In genomic region chr16:69393898-69394849, GRCh38 we compare ENCODE assay signal across 1 cellular context.
TF ChIP-seq lines count a peak whose summit lies in the region.

No MANE protein-coding gene starts in this region.

TF ChIP-seq in HepG2, 621 proteins besides CTCF, POLR2A, EP300 and RAD21:
- TF ChIP-seq ZNF883 (CRISPR knock-in tag; IDR thresholded peaks at IDR 0.05; ENCODE audit: not compliant biosample characterization) (no peak), ZNF75D (CRISPR knock-in tag; IDR thresholded peaks at IDR 0.05; ENCODE audit: borderline replicate concordance) (no peak), NR0B2 (CRISPR knock-in tag; IDR thresholded peaks at IDR 0.05) (no peak), RAD51 (IDR thresholded peaks at IDR 0.05; ENCODE audit: borderline replicate concordance) (no peak), CHD2 (IDR thresholded peaks at IDR 0.05; ENCODE audit: low read depth, low read length) (no peak), ZNF225 (CRISPR knock-in tag; IDR thresholded peaks at IDR 0.05) (peak; percentile 47; the same call in 1 of the 2 replicates), FOXA3 (CRISPR knock-in tag; IDR thresholded peaks at IDR 0.05) (peak; percentile 56; the same call in 1 of the 2 replicates), GATAD2A (CRISPR knock-in tag; IDR thresholded peaks at IDR 0.05) (0 out of 2 replicates have a peak, but pooled peaks have one; percentile 14), ZNF207 (IDR thresholded peaks at IDR 0.05; ENCODE audit: borderline replicate concordance) (no peak), FOXA1 (IDR thresholded peaks at IDR 0.05) (no peak), FOXA1 (CRISPR knock-in tag; IDR thresholded peaks at IDR 0.05) (peak; percentile 42; the same call in 1 of the 2 replicates), ZNF362 (CRISPR knock-in tag; IDR thresholded peaks at IDR 0.05; ENCODE audit: borderline replicate concordance) (no peak), DNMT1 (CRISPR knock-in tag; IDR thresholded peaks at IDR 0.05) (no peak)
